ENCODE assay signal across 9 cellular contexts in the genomic region with DNA sequence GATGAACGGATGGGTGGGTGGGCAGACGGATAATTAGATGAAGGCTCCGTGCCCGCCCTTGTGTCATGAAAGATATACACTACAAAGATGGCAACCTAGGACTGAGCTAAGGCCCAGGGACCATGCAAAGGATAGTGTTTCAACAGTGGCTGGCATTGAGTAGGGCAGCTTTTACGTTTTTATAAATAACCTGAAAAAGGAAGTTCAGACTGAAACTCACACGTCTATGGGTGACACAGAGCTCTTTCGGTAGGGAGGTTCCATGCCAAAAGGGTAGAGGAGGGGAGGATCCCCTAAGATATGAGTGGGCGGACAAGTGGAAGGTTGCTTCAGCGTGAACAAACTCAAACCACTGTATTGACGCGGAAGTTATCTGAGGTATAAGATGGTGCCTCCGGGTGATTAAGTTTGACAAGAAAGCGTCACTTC.
DNase-seq lines count a peak whose midpoint lies in the region; ATAC-seq and TF ChIP-seq lines count a peak whose summit lies in the region.
"Had no signal": no experiment of that assay in that cellular context is flagged by ENCODE, and none has a peak within 500 bp of the region (broad histone marks: within the 10 kb centered on the region; RNA-seq: fewer than 3 reads in every experiment).

No MANE protein-coding gene starts in this region.

- no peaks in the 10 kb centered on the region for H3K9me3 ChIP-seq in right atrium auricular region
- H3K9me3 ChIP-seq: pancreas had no signal

- no peak overlapping the region for H3K4me3 ChIP-seq in right atrium auricular region
- H3K4me3 ChIP-seq: pancreas had no signal

- H3K36me3 ChIP-seq in right atrium auricular region = no peaks in the 10 kb centered on the region
- H3K36me3 ChIP-seq: pancreas had no signal

- peaks cover 0 to 17% of the 10 kb centered on the region in 2 donors for H3K4me1 ChIP-seq in right atrium auricular region
- H3K4me1 ChIP-seq: pancreas had no signal

- peak overlapping the region in 1 of 2 donors; percentile 66 for H3K27ac Mint-ChIP-seq in activated naive CD4-positive, alpha-beta T cell treated with anti-CD3 and anti-CD28 coated beads, Interleukin-2, amount 50 U/mL, for 72 hours

- H3K27ac ChIP-seq in right atrium auricular region = no peak overlapping the region
- H3K27ac ChIP-seq: pancreas had no signal

- ATAC-seq in GM18498 (IDR thresholded peaks at IDR 0.05; ENCODE audit: unreplicated experiment) = peak; percentile 87
- peak; percentile 67 for ATAC-seq in HG02588 (IDR thresholded peaks at IDR 0.05; ENCODE audit: unreplicated experiment)
- peak; percentile 72 to 76 for ATAC-seq in activated naive CD4-positive, alpha-beta T cell treated with anti-CD3 and anti-CD28 coated beads, Interleukin-2, amount 50 U/mL, for 72 hours
- ATAC-seq in stimulated activated naive CD8-positive, alpha-beta T cell treated with anti-CD3 and anti-CD28 coated beads, Interleukin-15, Interleukin-2, amounts not matched to agents 100 U/mL and 50 U/mL, for 24 hours = peak; percentile 74

- peak; percentile 88 to 97 for DNase-seq in NOMO-1 (lab: John Stamatoyannopoulos, UW; ENCODE audit: unreplicated experiment in 2 of 2)
- DNase-seq in activated naive CD4-positive, alpha-beta T cell treated with anti-CD3 and anti-CD28 coated beads, Interleukin-2, amount 50 U/mL, for 72 hours (ENCODE audit: low spot score in 2 of 2) = peak; percentile 59 to 79
- peak; percentile 63 for DNase-seq in stimulated activated naive CD8-positive, alpha-beta T cell treated with anti-CD3 and anti-CD28 coated beads, Interleukin-15, Interleukin-2, amounts not matched to agents 100 U/mL and 50 U/mL, for 24 hours
- DNase-seq in cerebellar cortex (ENCODE audit: low spot score) = no peak
- DNase-seq in right atrium auricular region (ENCODE audit: low spot score) = no peak
- DNase-seq in DMS53 treated with DMSO at 0.1 percent for 48 hours (lab: John Stamatoyannopoulos, UW; ENCODE audit: unreplicated experiment) = no peak
- DNase-seq: pancreas had no signal

- no peaks in the 10 kb centered on the region for H3K27me3 ChIP-seq in right atrium auricular region
- H3K27me3 ChIP-seq: pancreas had no signal

- H3K9me3 Mint-ChIP-seq in activated naive CD4-positive, alpha-beta T cell treated with anti-CD3 and anti-CD28 coated beads, Interleukin-2, amount 50 U/mL, for 72 hours = peaks cover 0 to 4% of the 10 kb centered on the region in 2 donors

- no peak for TF ChIP-seq CTCF in right atrium auricular region (IDR thresholded peaks at IDR 0.05)

- H3K36me3 Mint-ChIP-seq in activated naive CD4-positive, alpha-beta T cell treated with anti-CD3 and anti-CD28 coated beads, Interleukin-2, amount 50 U/mL, for 72 hours = peaks cover 0 to 4% of the 10 kb centered on the region in 2 donors

Comparison
In these comparisons a context has a peak if more than half of its experiments do, and no peak if none do; other contexts are left out.
1. DNase-seq: peak in NOMO-1 (2 of 2), activated naive CD4-positive, alpha-beta T cell treated with anti-CD3 and anti-CD28 coated beads, Interleukin-2, amount 50 U/mL, for 72 hours (2 of 2) and stimulated activated naive CD8-positive, alpha-beta T cell treated with anti-CD3 and anti-CD28 coated beads, Interleukin-15, Interleukin-2, amounts not matched to agents 100 U/mL and 50 U/mL, for 24 hours (single experiment); none in cerebellar cortex (single experiment), right atrium auricular region (single experiment) and DMS53 treated with DMSO at 0.1 percent for 48 hours (single experiment).
2. Peak in every context shown above with its lines, with median percentiles within 50 percentile points of each other: ATAC-seq.